10 cellular contexts compared by ENCODE assay signal in the genomic region with DNA sequence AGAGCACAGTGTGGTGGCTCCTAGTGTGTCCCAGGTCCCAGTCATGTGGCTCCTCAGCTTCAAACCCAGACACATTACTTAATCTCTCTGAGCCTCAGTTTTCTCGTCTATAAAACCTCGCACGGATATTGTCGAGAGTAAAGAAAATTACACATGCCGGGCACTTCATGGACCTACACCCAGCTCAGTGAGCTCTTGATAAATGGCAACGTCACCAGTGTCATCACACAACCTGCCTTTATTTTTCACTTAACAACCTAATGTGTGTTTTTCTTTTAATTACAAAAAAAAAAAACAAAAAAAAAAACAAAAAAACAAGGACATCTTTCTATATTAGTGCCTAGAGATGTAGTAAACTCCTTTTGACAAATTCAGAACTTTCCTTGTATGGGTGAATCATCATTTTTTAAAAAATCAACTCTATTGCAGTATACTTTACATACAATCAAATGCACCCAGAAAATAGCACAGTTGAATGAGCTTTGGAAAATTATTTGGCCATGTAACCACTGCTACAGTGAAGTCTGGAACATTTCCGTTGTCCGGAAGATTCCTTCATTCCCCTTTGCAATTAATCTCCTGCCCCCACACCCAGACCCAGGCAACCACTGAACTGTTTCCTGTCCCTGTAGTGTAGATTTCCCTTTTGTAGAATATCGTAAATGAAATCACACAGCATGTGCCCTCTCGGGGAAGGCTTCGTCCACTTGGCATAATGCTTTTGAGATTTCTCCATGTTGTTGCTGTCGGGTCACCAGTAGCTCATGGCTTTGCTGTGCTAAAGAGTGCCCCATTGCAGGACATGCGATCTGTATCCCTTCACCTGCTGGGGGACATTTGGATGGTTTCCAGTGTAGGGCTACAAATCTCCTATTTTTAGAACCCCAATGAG.
A peak's percentile ranks its signal among the peaks of the same experiment; 100 is the strongest.
DNase-seq lines count a peak whose midpoint lies in the region; ATAC-seq and TF ChIP-seq lines count a peak whose summit lies in the region.
"Had no signal": no experiment of that assay in that cellular context is flagged by ENCODE, and none has a peak within 500 bp of the region (broad histone marks: within the 10 kb centered on the region; RNA-seq: fewer than 3 reads in every experiment).

No MANE protein-coding gene starts in this region.

- H3K9me3 ChIP-seq in cardiac muscle cell (ENCODE audit: low read depth) (no peaks in the 10 kb centered on the region), upper lobe of left lung (no peaks in the 10 kb centered on the region)
- H3K9me3 ChIP-seq: ascending aorta had no signal

- no peaks in the 10 kb centered on the region for H3K36me3 Mint-ChIP-seq in mesothelial cell of epicardium

- WGBS in upper lobe of left lung, 2 donors, result 55 to 56% methylated on average over 12 to 13 of the region's 13 CpGs

- intact Hi-C loops in cardiac septum (cut with DNase I), result loop anchor here (10.0 kb wide), 1 partner anchor 280 kb away; a partner anchor contains a TSS

- no peak overlapping the region for H3K4me3 ChIP-seq in cardiac muscle cell
- H3K4me3 ChIP-seq in coronary artery, result peak overlapping the region; percentile 44
- H3K4me3 ChIP-seq in upper lobe of left lung, result peak overlapping the region in 1 of 4 donors; percentile 2

- ATAC-seq in upper lobe of left lung (ENCODE audit: low FRiP score in 2 of 2) (peak in 1 of 2 donors; percentile 38), GM21619 (IDR thresholded peaks at IDR 0.05; ENCODE audit: unreplicated experiment) (no peak)

- H3K27me3 ChIP-seq in cardiac muscle cell (no peaks in the 10 kb centered on the region), upper lobe of left lung (no peaks in the 10 kb centered on the region)
- H3K27me3 ChIP-seq: ascending aorta had no signal

- no peaks in the 10 kb centered on the region for H3K9me3 Mint-ChIP-seq in mesothelial cell of epicardium

- H3K27ac ChIP-seq in cardiac muscle cell (peak overlapping the region; percentile 76), coronary artery (peak overlapping the region in 1 of 2 donors; percentile 23), upper lobe of left lung (peak overlapping the region in 3 of 4 donors; percentile 49 to 65 (median 54))

- no peaks in the 10 kb centered on the region for H3K36me3 ChIP-seq in cardiac muscle cell
- no peaks in the 10 kb centered on the region for H3K36me3 ChIP-seq in upper lobe of left lung
- H3K36me3 ChIP-seq: ascending aorta had no signal

- TF ChIP-seq POLR2A in upper lobe of left lung (IDR thresholded peaks at IDR 0.05), result no peak

- no peak for TF ChIP-seq EP300 in upper lobe of left lung (IDR thresholded peaks at IDR 0.05)

- H3K27ac Mint-ChIP-seq in mesothelial cell of epicardium, result peak overlapping the region; percentile 86

- no peak overlapping the region for H3K4me3 Mint-ChIP-seq in mesothelial cell of epicardium

- H3K4me1 Mint-ChIP-seq in mesothelial cell of epicardium, result peaks cover 15% of the 10 kb centered on the region

- H3K27me3 Mint-ChIP-seq in mesothelial cell of epicardium (ENCODE audit: low read depth), result no peaks in the 10 kb centered on the region

- peak in 1 of 2 donors; percentile 48 for DNase-seq in cardiac muscle cell (ENCODE audit: low read depth in 1 of 2, low spot score in 1 of 2)
- DNase-seq in cardiac septum (ENCODE audit: low spot score), result no peak
- DNase-seq in coronary artery (ENCODE audit: low spot score), result no peak
- no peak for DNase-seq in mesothelial cell of epicardium (ENCODE audit: low spot score in 2 of 2, unreplicated experiment in 2 of 2)
- DNase-seq in upper lobe of left lung, result no peak
- DNase-seq in stimulated activated CD4-positive, alpha-beta T cell treated with anti-CD3 and anti-CD28 coated beads, Interleukin-2, amount 100 ng/mL, for 24 hours, result no peak
- DNase-seq in NCI-H146 treated with DMSO at 0.1 percent for 48 hours (lab: John Stamatoyannopoulos, UW; ENCODE audit: unreplicated experiment), result no peak
- DNase-seq: NCI-H2029 treated with DMSO at 0.1 percent for 48 hours had no signal

- no peak for TF ChIP-seq CTCF in cardiac muscle cell (IDR thresholded peaks at IDR 0.05; ENCODE audit: low read depth, low read length)
- no peak for TF ChIP-seq CTCF in coronary artery (IDR thresholded peaks at IDR 0.05)
- TF ChIP-seq CTCF in mesothelial cell of epicardium (IDR thresholded peaks at IDR 0.05; ENCODE audit: unreplicated experiment), result no peak
- TF ChIP-seq CTCF in upper lobe of left lung (IDR thresholded peaks at IDR 0.05), result no peak

- H3K4me1 ChIP-seq in cardiac muscle cell (ENCODE audit: low read depth), result peaks cover 18% of the 10 kb centered on the region
- peaks cover 0 to 18% (median 13%) of the 10 kb centered on the region in 4 donors for H3K4me1 ChIP-seq in upper lobe of left lung
- H3K4me1 ChIP-seq: ascending aorta had no signal
